In genomic region chr19:662962-663681, GRCh38 we compare ENCODE assay signal across 1 cellular context.
TF ChIP-seq lines count a peak whose summit lies in the region.

TSS of gene RNF126 (minus strand) at chr19:663214. CDS start at chr19:663121, 93 bp downstream.

TF ChIP-seq in HepG2, 621 proteins besides CTCF, POLR2A, EP300 and RAD21 (continued from another document and continues in another):
- TF ChIP-seq SP2 (CRISPR knock-in tag; IDR thresholded peaks at IDR 0.05) (no peak; the same call in 1 of the 2 replicates), ZNF484 (CRISPR knock-in tag; IDR thresholded peaks at IDR 0.05; ENCODE audit: borderline replicate concordance, low read depth) (no peak), ESRRA (CRISPR knock-in tag; IDR thresholded peaks at IDR 0.05; ENCODE audit: low read depth) (no peak), SRSF1 (optimal IDR thresholded peaks at IDR 0.05; ENCODE audit: low read depth, low read length) (no peak), ZNF800 (CRISPR knock-in tag; IDR thresholded peaks at IDR 0.05) (no peak), ZNF580 (CRISPR knock-in tag; IDR thresholded peaks at IDR 0.05; ENCODE audit: borderline replicate concordance, low read depth) (0 out of 2 replicates have a peak, but pooled peaks have one; percentile 43), TFE3 (CRISPR knock-in tag; IDR thresholded peaks at IDR 0.05) (no peak), NR0B2 (CRISPR knock-in tag; IDR thresholded peaks at IDR 0.05) (no peak), ZNF7 (CRISPR knock-in tag; IDR thresholded peaks at IDR 0.05) (no peak), SP4 (CRISPR knock-in tag; IDR thresholded peaks at IDR 0.05) (peak; percentile 88), ARID2 (CRISPR knock-in tag; IDR thresholded peaks at IDR 0.05; ENCODE audit: borderline replicate concordance) (no peak; the same call in 1 of the 2 replicates), GMEB1 (CRISPR knock-in tag; IDR thresholded peaks at IDR 0.05; ENCODE audit: borderline replicate concordance) (peak; percentile 95), NR2F6 (IDR thresholded peaks at IDR 0.05) (no peak), NR2F6 (CRISPR knock-in tag; IDR thresholded peaks at IDR 0.05) (no peak), MTF1 (CRISPR knock-in tag; IDR thresholded peaks at IDR 0.05) (no peak), POLR2AphosphoS5 (IDR thresholded peaks at IDR 0.05; ENCODE audit: low read depth, low read length) (peak; percentile 55), E2F1 (CRISPR knock-in tag; IDR thresholded peaks at IDR 0.05) (no peak), CEBPB (IDR thresholded peaks at IDR 0.05; ENCODE audit: borderline replicate concordance, low read depth, low read length) (no peak), ZNF317 (CRISPR knock-in tag; IDR thresholded peaks at IDR 0.05) (no peak), THAP8 (CRISPR knock-in tag; IDR thresholded peaks at IDR 0.05; ENCODE audit: borderline replicate concordance) (no peak), ZNF501 (CRISPR knock-in tag; IDR thresholded peaks at IDR 0.05) (peak; percentile 71), ARHGAP35 (CRISPR knock-in tag; IDR thresholded peaks at IDR 0.05; ENCODE audit: borderline replicate concordance) (0 out of 2 replicates have a peak, but pooled peaks have one; percentile 37), MXD3 (CRISPR knock-in tag; IDR thresholded peaks at IDR 0.05) (peak; percentile 79), HDAC1 (CRISPR knock-in tag; IDR thresholded peaks at IDR 0.05) (peak; percentile 77; the same call in 1 of the 2 replicates), TSC22D2 (CRISPR knock-in tag; IDR thresholded peaks at IDR 0.05; ENCODE audit: borderline replicate concordance) (no peak), SYNCRIP (IDR thresholded peaks at IDR 0.05; ENCODE audit: insufficient read depth, low read depth, low read length) (no peak), ZSCAN20 (CRISPR knock-in tag; IDR thresholded peaks at IDR 0.05; ENCODE audit: borderline replicate concordance) (0 out of 2 replicates have a peak, but pooled peaks have one; percentile 10), MLXIP (CRISPR knock-in tag; IDR thresholded peaks at IDR 0.05; ENCODE audit: borderline replicate concordance) (no peak; the same call in 1 of the 2 replicates), WIZ (CRISPR knock-in tag; IDR thresholded peaks at IDR 0.05) (no peak), ZNF564 (CRISPR knock-in tag; IDR thresholded peaks at IDR 0.05) (0 out of 2 replicates have a peak, but pooled peaks have one; percentile 10), POLR2G (IDR thresholded peaks at IDR 0.05; ENCODE audit: low read depth, low read length) (peak; percentile 71), NFIB (CRISPR knock-in tag; IDR thresholded peaks at IDR 0.05; ENCODE audit: borderline replicate concordance) (no peak), REL (CRISPR knock-in tag; conservative IDR thresholded peaks at IDR 0.05) (0 out of 2 replicates have a peak, but pooled peaks have one; percentile 59), CERS6 (CRISPR knock-in tag; IDR thresholded peaks at IDR 0.05) (no peak), HOMEZ (CRISPR knock-in tag; IDR thresholded peaks at IDR 0.05; ENCODE audit: low read depth) (no peak), IRF1 (CRISPR knock-in tag; IDR thresholded peaks at IDR 0.05; ENCODE audit: low read depth) (no peak), ZNF589 (CRISPR knock-in tag; conservative IDR thresholded peaks at IDR 0.05) (no peak), ARNTL (CRISPR knock-in tag; IDR thresholded peaks at IDR 0.05) (0 out of 2 replicates have a peak, but pooled peaks have one; percentile 21), ZNF263 (CRISPR knock-in tag; IDR thresholded peaks at IDR 0.05) (0 out of 2 replicates have a peak, but pooled peaks have one; percentile 14), KAT8 (CRISPR knock-in tag; IDR thresholded peaks at IDR 0.05) (peak; percentile 44; the same call in 1 of the 2 replicates), MIER2 (CRISPR knock-in tag; IDR thresholded peaks at IDR 0.05) (no peak), RARA (CRISPR knock-in tag; IDR thresholded peaks at IDR 0.05) (no peak), ZNF773 (CRISPR knock-in tag; IDR thresholded peaks at IDR 0.05; ENCODE audit: borderline replicate concordance) (0 out of 2 replicates have a peak, but pooled peaks have one; percentile 43), STAT6 (CRISPR knock-in tag; IDR thresholded peaks at IDR 0.05; ENCODE audit: borderline replicate concordance) (no peak), ZNF780A (CRISPR knock-in tag; IDR thresholded peaks at IDR 0.05) (no peak), ZNF260 (CRISPR knock-in tag; IDR thresholded peaks at IDR 0.05; ENCODE audit: borderline replicate concordance, low read depth) (no peak)
